In the genomic region with DNA sequence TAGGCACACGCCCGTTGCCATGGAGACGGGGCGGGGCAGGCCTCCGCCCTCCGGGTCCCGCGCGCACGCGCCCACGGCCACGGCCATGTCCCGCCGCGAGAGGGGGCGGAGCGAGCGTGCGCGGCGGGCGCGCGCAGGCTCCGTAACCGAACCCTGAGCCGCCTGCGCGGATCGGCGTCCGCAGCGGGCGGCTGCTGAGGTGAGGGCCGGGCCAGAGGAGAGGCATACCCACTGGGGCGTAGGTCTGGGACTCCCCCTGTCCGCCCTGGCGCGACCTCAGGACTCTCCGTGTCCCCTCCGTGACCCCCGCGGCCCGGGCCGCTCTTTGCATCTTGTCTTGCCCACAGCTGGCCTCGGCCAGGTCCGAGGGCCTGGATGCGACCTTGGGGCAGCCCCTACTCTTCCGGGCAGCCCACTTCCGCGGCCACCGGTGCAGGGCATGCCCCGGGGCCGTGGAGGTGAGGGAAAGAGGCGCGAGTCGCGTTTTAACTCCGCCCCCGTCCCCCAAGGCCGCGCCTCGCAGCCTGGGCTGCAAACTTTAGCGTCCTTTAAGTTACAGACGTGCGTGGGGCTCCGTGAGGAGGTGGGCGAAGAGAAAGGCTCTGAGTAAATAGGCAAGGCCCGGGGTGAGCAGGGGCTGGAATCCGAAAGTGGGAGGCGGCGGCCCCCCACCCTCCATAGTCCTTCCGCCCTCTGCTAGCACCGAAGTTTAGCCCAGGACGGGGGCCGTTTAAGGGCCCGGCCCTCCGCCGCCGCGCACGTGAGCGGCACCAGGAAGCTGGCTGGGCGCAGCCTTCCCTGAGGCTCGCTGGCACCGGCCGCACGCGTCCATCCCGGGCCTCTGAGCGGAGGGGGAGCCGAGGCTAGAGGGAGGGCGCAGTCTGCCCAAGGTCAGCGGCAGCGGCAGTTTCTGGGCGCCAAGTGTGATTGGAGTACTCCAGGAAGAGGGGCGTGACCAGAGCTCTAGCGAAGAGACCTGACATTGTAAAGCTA, we compare ENCODE assay signal across 8 cellular contexts. TPM values are rescaled to one million over a fixed set of nuclear protein-coding genes. Genes with fewer than 3 reads are reported as not detected.
DNase-seq lines count a peak whose midpoint lies in the region; ATAC-seq and TF ChIP-seq lines count a peak whose summit lies in the region.

TEX264 (plus strand) TSS at position 163 of the 993 bp plus-strand sequence. CDS start 3,053 bp downstream, outside the sequence.

- H3K27ac ChIP-seq in liver (ENCODE audit: low read depth in 1 of 2, low read length in 2 of 2): peak within 1 kb of the TSS; percentile 75 to 77

- TF ChIP-seq RAD21 in liver (IDR thresholded peaks at IDR 0.05): no peak

- no peak for TF ChIP-seq CTCF in liver (IDR thresholded peaks at IDR 0.05; ENCODE audit: low read depth, low read length, missing input control)

- peaks cover 4 to 46% (median 36%) of the 10 kb centered on the region in 4 donors for H3K4me1 ChIP-seq in liver (ENCODE audit: control insufficient read depth in 4 of 4, insufficient read depth in 4 of 4, low read length in 3 of 4)

- H3K9me3 ChIP-seq in liver (ENCODE audit: control insufficient read depth in 4 of 4, low read length in 3 of 4): no peaks in the 10 kb centered on the region

- peak within 1 kb of the TSS; percentile 47 to 53 for H3K9ac ChIP-seq in liver (ENCODE audit: low read depth in 1 of 2, low read length in 2 of 2)

- DNase-seq in AML-193 (lab: John Stamatoyannopoulos, UW): peak; percentile 87 to 98
- peak; percentile 46 for DNase-seq in NCI-H510A (lab: John Stamatoyannopoulos, UW)
- DNase-seq in activated CD4-positive, alpha-beta T cell treated with anti-CD3 and anti-CD28 coated beads, Interleukin-2, amount 50 U/mL, for 4 hours: peak; percentile 88 to 91
- DNase-seq in dermis microvascular lymphatic vessel endothelial cell (ENCODE audit: low read depth in 2 of 2): peak; percentile 68 to 73
- DNase-seq in stimulated activated CD4-positive, alpha-beta T cell treated with anti-CD3 and anti-CD28 coated beads, Interleukin-4, amount 100 ng/mL, for 24 hours: peak; percentile 90

- peak within 1 kb of the TSS; percentile 73 to 83 (median 76) for H3K4me3 ChIP-seq in liver (ENCODE audit: low read depth in 1 of 3, low read length in 3 of 3)

- peaks cover 0 to 15% (median 3%) of the 10 kb centered on the region in 4 donors for H3K36me3 ChIP-seq in liver (ENCODE audit: control insufficient read depth in 4 of 4, insufficient read depth in 3 of 4, low read depth in 1 of 4, low read length in 3 of 4)

- under 1% methylated on average over 99 of the region's 99 CpGs for WGBS in liver

- ATAC-seq in GM18907 (IDR thresholded peaks at IDR 0.05; ENCODE audit: unreplicated experiment) (peak; percentile 81), HG03135 (IDR thresholded peaks at IDR 0.05; ENCODE audit: unreplicated experiment) (peak; percentile 73)

- no peaks in the 10 kb centered on the region for H3K27me3 ChIP-seq in liver (ENCODE audit: control insufficient read depth in 4 of 4, insufficient read depth in 4 of 4, low read length in 3 of 4)

TF ChIP-seq in liver, 16 proteins besides CTCF, POLR2A, EP300 and RAD21:
- no peak for TF ChIP-seq NR2F2 (IDR thresholded peaks at IDR 0.05)
- TF ChIP-seq FOXA2 (IDR thresholded peaks at IDR 0.05): no peak
- TF ChIP-seq FOXA1 (IDR thresholded peaks at IDR 0.05): no peak
- TF ChIP-seq SP1 (IDR thresholded peaks at IDR 0.05): no peak
- no peak for TF ChIP-seq ZBTB33 (IDR thresholded peaks at IDR 0.05)
- peak in 1 of 2 donors; percentile 30 for TF ChIP-seq RXRA (IDR thresholded peaks at IDR 0.05)
- TF ChIP-seq HNF4G (IDR thresholded peaks at IDR 0.05): no peak
- no peak for TF ChIP-seq ATF3 (IDR thresholded peaks at IDR 0.05)
- TF ChIP-seq, protein P1, sequence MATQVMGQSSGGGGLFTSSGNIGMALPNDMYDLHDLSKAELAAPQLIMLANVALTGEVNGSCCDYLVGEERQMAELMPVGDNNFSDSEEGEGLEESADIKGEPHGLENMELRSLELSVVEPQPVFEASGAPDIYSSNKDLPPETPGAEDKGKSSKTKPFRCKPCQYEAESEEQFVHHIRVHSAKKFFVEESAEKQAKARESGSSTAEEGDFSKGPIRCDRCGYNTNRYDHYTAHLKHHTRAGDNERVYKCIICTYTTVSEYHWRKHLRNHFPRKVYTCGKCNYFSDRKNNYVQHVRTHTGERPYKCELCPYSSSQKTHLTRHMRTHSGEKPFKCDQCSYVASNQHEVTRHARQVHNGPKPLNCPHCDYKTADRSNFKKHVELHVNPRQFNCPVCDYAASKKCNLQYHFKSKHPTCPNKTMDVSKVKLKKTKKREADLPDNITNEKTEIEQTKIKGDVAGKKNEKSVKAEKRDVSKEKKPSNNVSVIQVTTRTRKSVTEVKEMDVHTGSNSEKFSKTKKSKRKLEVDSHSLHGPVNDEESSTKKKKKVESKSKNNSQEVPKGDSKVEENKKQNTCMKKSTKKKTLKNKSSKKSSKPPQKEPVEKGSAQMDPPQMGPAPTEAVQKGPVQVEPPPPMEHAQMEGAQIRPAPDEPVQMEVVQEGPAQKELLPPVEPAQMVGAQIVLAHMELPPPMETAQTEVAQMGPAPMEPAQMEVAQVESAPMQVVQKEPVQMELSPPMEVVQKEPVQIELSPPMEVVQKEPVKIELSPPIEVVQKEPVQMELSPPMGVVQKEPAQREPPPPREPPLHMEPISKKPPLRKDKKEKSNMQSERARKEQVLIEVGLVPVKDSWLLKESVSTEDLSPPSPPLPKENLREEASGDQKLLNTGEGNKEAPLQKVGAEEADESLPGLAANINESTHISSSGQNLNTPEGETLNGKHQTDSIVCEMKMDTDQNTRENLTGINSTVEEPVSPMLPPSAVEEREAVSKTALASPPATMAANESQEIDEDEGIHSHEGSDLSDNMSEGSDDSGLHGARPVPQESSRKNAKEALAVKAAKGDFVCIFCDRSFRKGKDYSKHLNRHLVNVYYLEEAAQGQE (IDR thresholded peaks at IDR 0.05): no peak

RNA-seq across cellular contexts. Expression of gene TEX264, which starts in this region (rescaled TPM):
- total RNA-seq in dermis microvascular lymphatic vessel endothelial cell (28.9 and 48.9 TPM in 2 replicates), liver (10 to 100 TPM; 21.2 to 31.2 TPM)
- polyA plus RNA-seq in liver: 10 to 100 TPM; 40.0 to 48.4 TPM

Comparison
In these comparisons a context has a peak if more than half of its experiments do, and no peak if none do; other contexts are left out.
1. Peak in every context shown above with its lines: DNase-seq, ATAC-seq, H3K4me3 ChIP-seq and H3K27ac ChIP-seq.